In genomic region chr1:39688706-39689105, GRCh38 we compare ENCODE assay signal across 21 cellular contexts. TPM values are rescaled to one million over a fixed set of nuclear protein-coding genes. Genes with fewer than 3 reads are reported as not detected.
"Had no signal": no experiment of that assay in that cellular context is flagged by ENCODE, and none has a peak within 500 bp of the region (broad histone marks: within the 10 kb centered on the region; RNA-seq: fewer than 3 reads in every experiment).

No MANE protein-coding gene starts in this region.

- DNase-seq: activated CD4-positive, alpha-beta T cell treated with anti-CD3 and anti-CD28 coated beads, Interleukin-2, amount 10 ng/mL, durations not matched to agents 24 days and 14 days; activated CD8-positive, alpha-beta memory T cell treated with anti-CD3 and anti-CD28 coated beads, Interleukin-2, amount 50 U/mL, for 48 hours; activated naive CD8-positive, alpha-beta T cell treated with anti-CD3 and anti-CD28 coated beads, Interleukin-2, amount 10 ng/mL, durations not matched to agents 7 days and 5 days; activated T-cell treated with anti-CD3 and anti-CD28 coated beads, Interleukin-2, amount 50 U/mL, for 72 hours; mesendoderm; natural killer cell; nucleus accumbens; posterior cingulate gyrus; stimulated activated CD4-positive, alpha-beta T cell treated with anti-CD3 and anti-CD28 coated beads, Interleukin-15, amount 100 ng/mL, for 24 hours; stimulated activated CD4-positive, alpha-beta T cell treated with anti-CD3 and anti-CD28 coated beads, Interleukin-4, amount 100 ng/mL, for 1 hour; stimulated activated naive CD4-positive, alpha-beta T cell; tibial artery had no signal

- H3K9me3 Mint-ChIP-seq: activated CD4-positive, alpha-beta T cell treated with anti-CD3 and anti-CD28 coated beads, Interleukin-2, amount 10 ng/mL, durations not matched to agents 24 days and 14 days; activated naive CD8-positive, alpha-beta T cell treated with anti-CD3 and anti-CD28 coated beads, Interleukin-2, amount 10 ng/mL, durations not matched to agents 7 days and 5 days; activated T-cell treated with anti-CD3 and anti-CD28 coated beads, Interleukin-2, amount 50 U/mL, for 72 hours; natural killer cell; T-helper 1 cell treated with Interleukin-12 subunit alpha and Interleukin-12 subunit beta and Interleukin-4 antibody, amounts not matched to agents 30 μg/mL and 1 μg/mL, for 36 hours; WTC11 had no signal

- H3K27ac ChIP-seq: hepatocyte, right atrium auricular region, tibial artery had no signal

- H2AFZ ChIP-seq: hepatocyte had no signal

- H3K4me3 Mint-ChIP-seq: activated CD4-positive, alpha-beta T cell treated with anti-CD3 and anti-CD28 coated beads, Interleukin-2, amount 10 ng/mL, durations not matched to agents 24 days and 14 days; activated naive CD8-positive, alpha-beta T cell treated with anti-CD3 and anti-CD28 coated beads, Interleukin-2, amount 10 ng/mL, durations not matched to agents 7 days and 5 days; activated T-cell treated with anti-CD3 and anti-CD28 coated beads, Interleukin-2, amount 50 U/mL, for 72 hours; natural killer cell; T-helper 1 cell treated with Interleukin-12 subunit alpha and Interleukin-12 subunit beta and Interleukin-4 antibody, amounts not matched to agents 30 μg/mL and 1 μg/mL, for 36 hours; WTC11 had no signal

- ATAC-seq: activated T-cell treated with anti-CD3 and anti-CD28 coated beads, Interleukin-2, amount 50 U/mL, for 72 hours; esophagus mucosa; natural killer cell; WTC11 had no signal

- FAIRE-seq: keratinocyte had no signal

- H3K36me3 ChIP-seq: right atrium auricular region, tibial artery had no signal

- H3K36me3 Mint-ChIP-seq: activated naive CD8-positive, alpha-beta T cell treated with anti-CD3 and anti-CD28 coated beads, Interleukin-2, amount 10 ng/mL, durations not matched to agents 7 days and 5 days; natural killer cell; WTC11 had no signal

- H3K79me2 ChIP-seq: hepatocyte had no signal

- H3K4me3 ChIP-seq: hepatocyte, right atrium auricular region, tibial artery had no signal

- H3K27ac Mint-ChIP-seq: activated CD4-positive, alpha-beta T cell treated with anti-CD3 and anti-CD28 coated beads, Interleukin-2, amount 10 ng/mL, durations not matched to agents 24 days and 14 days; activated naive CD8-positive, alpha-beta T cell treated with anti-CD3 and anti-CD28 coated beads, Interleukin-2, amount 10 ng/mL, durations not matched to agents 7 days and 5 days; activated T-cell treated with anti-CD3 and anti-CD28 coated beads, Interleukin-2, amount 50 U/mL, for 72 hours; natural killer cell; T-helper 1 cell treated with Interleukin-12 subunit alpha and Interleukin-12 subunit beta and Interleukin-4 antibody, amounts not matched to agents 30 μg/mL and 1 μg/mL, for 36 hours; WTC11 had no signal

- H3K4me2 ChIP-seq: hepatocyte had no signal

- H3K9me3 ChIP-seq: right atrium auricular region, tibial artery had no signal

RNA-seq across cellular contexts. Expression of gene HPCAL4, which starts 2.5 kb away (rescaled TPM):
- total RNA-seq: esophagus mucosa, glomerular endothelial cell, liver, subcutaneous adipose tissue had no signal
- polyA plus RNA-seq: keratinocyte, liver had no signal

RNA-seq across cellular contexts. Expression of gene NT5C1A, which starts 16.8 kb away (rescaled TPM):
- total RNA-seq: activated naive CD8-positive, alpha-beta T cell treated with anti-CD3 and anti-CD28 coated beads, Interleukin-2, amount 10 ng/mL, durations not matched to agents 7 days and 5 days; esophagus mucosa; glomerular endothelial cell; natural killer cell; subcutaneous adipose tissue; WTC11 had no signal
- polyA plus RNA-seq: keratinocyte had no signal

RNA-seq across cellular contexts. Expression of gene HEYL, which starts 49.3 kb away (rescaled TPM):
- total RNA-seq: activated CD4-positive, alpha-beta T cell treated with anti-CD3 and anti-CD28 coated beads, Interleukin-2, amount 10 ng/mL, durations not matched to agents 24 days and 14 days; activated naive CD8-positive, alpha-beta T cell treated with anti-CD3 and anti-CD28 coated beads, Interleukin-2, amount 10 ng/mL, durations not matched to agents 7 days and 5 days; natural killer cell had no signal
- polyA plus RNA-seq: keratinocyte had no signal
